24 cellular contexts compared by ENCODE assay signal in genomic region chr2:70019096-70019495, GRCh38. TPM values are rescaled to one million over a fixed set of nuclear protein-coding genes. Genes with fewer than 3 reads are reported as not detected.
DNase-seq lines count a peak whose midpoint lies in the region; ATAC-seq, FAIRE-seq and TF ChIP-seq lines count a peak whose summit lies in the region.
"Had no signal": no experiment of that assay in that cellular context is flagged by ENCODE, and none has a peak within 500 bp of the region (broad histone marks: within the 10 kb centered on the region; RNA-seq: fewer than 3 reads in every experiment).

No MANE protein-coding gene starts in this region.

- no peak overlapping the region for H3K4me3 ChIP-seq in fibroblast of villous mesenchyme (ENCODE audit: low read depth, low read length)
- peak overlapping the region; percentile 62 to 72 for H3K4me3 ChIP-seq in neutrophil (ENCODE audit: low read depth in 1 of 2, low read length in 1 of 2)
- H3K4me3 ChIP-seq: A549, SK-N-MC had no signal

- no peak for ATAC-seq in HG02840 (IDR thresholded peaks at IDR 0.05; ENCODE audit: low FRiP score, unreplicated experiment)
- ATAC-seq in effector memory CD8-positive, alpha-beta T cell (replicated peaks), result no peak
- ATAC-seq: A549 had no signal

- H3K27me3 Mint-ChIP-seq in activated CD4-positive, alpha-beta T cell treated with anti-CD3 and anti-CD28 coated beads, Interleukin-2, amount 10 ng/mL, durations not matched to agents 7 days and 5 days, result no peaks in the 10 kb centered on the region
- H3K27me3 Mint-ChIP-seq in effector memory CD8-positive, alpha-beta T cell, result no peaks in the 10 kb centered on the region
- H3K27me3 Mint-ChIP-seq: CD8-positive, alpha-beta memory T cell had no signal

- peaks cover 26% of the 10 kb centered on the region for H3K4me1 Mint-ChIP-seq in activated CD4-positive, alpha-beta T cell treated with anti-CD3 and anti-CD28 coated beads, Interleukin-2, amount 10 ng/mL, durations not matched to agents 7 days and 5 days
- H3K4me1 Mint-ChIP-seq in effector memory CD8-positive, alpha-beta T cell (ENCODE audit: low read depth in 2 of 2), result peaks cover 6 to 7% of the 10 kb centered on the region in 2 donors

- peak; percentile 51 for FAIRE-seq in HTR-8/SVneo (lab: Jason Lieb, UNC)
- FAIRE-seq: A549, GM12891, H1 had no signal

- H3K27me3 ChIP-seq in neutrophil, result no peaks in the 10 kb centered on the region

- H3K4me3 Mint-ChIP-seq in activated CD4-positive, alpha-beta T cell treated with anti-CD3 and anti-CD28 coated beads, Interleukin-2, amount 10 ng/mL, durations not matched to agents 7 days and 5 days, result no peak overlapping the region
- no peak overlapping the region for H3K4me3 Mint-ChIP-seq in effector memory CD8-positive, alpha-beta T cell
- H3K4me3 Mint-ChIP-seq: CD8-positive, alpha-beta memory T cell had no signal

- H3K27ac Mint-ChIP-seq in activated CD4-positive, alpha-beta T cell treated with anti-CD3 and anti-CD28 coated beads, Interleukin-2, amount 10 ng/mL, durations not matched to agents 7 days and 5 days, result peak overlapping the region; percentile 22
- H3K27ac Mint-ChIP-seq in effector memory CD8-positive, alpha-beta T cell, result no peak overlapping the region

- POLR2A ChIA-PET in activated CD4-positive, alpha-beta T cell treated with anti-CD3 and anti-CD28 coated beads, Interleukin-2, amount 10 ng/mL, durations not matched to agents 7 days and 5 days (lab: Charles Lee), result no interaction called here

- TF ChIP-seq CTCF in fibroblast of villous mesenchyme (IDR thresholded peaks at IDR 0.05; ENCODE audit: insufficient read depth, low read depth, low read length), result no peak
- TF ChIP-seq CTCF in neutrophil (IDR thresholded peaks at IDR 0.05), result peak; percentile 54

- H3K4me1 ChIP-seq in neutrophil (ENCODE audit: control insufficient read depth in 1 of 2, insufficient read depth in 1 of 2, low read depth in 1 of 2, low read length in 1 of 2), result peaks cover 72 to 79% of the 10 kb centered on the region in 2 experiments
- H3K4me1 ChIP-seq: A549 had no signal

- CTCF ChIA-PET in activated CD4-positive, alpha-beta T cell treated with anti-CD3 and anti-CD28 coated beads, Interleukin-2, amount 10 ng/mL, durations not matched to agents 7 days and 5 days (lab: Charles Lee), result no interaction called here

- no peaks in the 10 kb centered on the region for H3K9me3 ChIP-seq in neutrophil

- H3K27ac ChIP-seq in neutrophil, result peak overlapping the region; percentile 100
- H3K27ac ChIP-seq: A549, KMS-11, SK-N-MC had no signal

- peaks cover 20% of the 10 kb centered on the region for H3K9me3 Mint-ChIP-seq in activated CD4-positive, alpha-beta T cell treated with anti-CD3 and anti-CD28 coated beads, Interleukin-2, amount 10 ng/mL, durations not matched to agents 7 days and 5 days
- H3K9me3 Mint-ChIP-seq in effector memory CD8-positive, alpha-beta T cell, result no peaks in the 10 kb centered on the region

- H3K36me3 Mint-ChIP-seq in activated CD4-positive, alpha-beta T cell treated with anti-CD3 and anti-CD28 coated beads, Interleukin-2, amount 10 ng/mL, durations not matched to agents 7 days and 5 days (ENCODE audit: low read depth), result peaks cover 42% of the 10 kb centered on the region
- H3K36me3 Mint-ChIP-seq in effector memory CD8-positive, alpha-beta T cell (ENCODE audit: insufficient read depth), result peaks cover 8% of the 10 kb centered on the region

- peaks cover 24% of the 10 kb centered on the region for H3K36me3 ChIP-seq in neutrophil

- no peak for DNase-seq in activated CD4-positive, alpha-beta T cell treated with anti-CD3 and anti-CD28 coated beads, Interleukin-2, amount 10 ng/mL, durations not matched to agents 7 days and 5 days
- no peak for DNase-seq in activated CD4-positive, alpha-beta T cell treated with anti-CD3 and anti-CD28 coated beads, Interleukin-2, amount 50 U/mL, for 48 hours
- DNase-seq in HTR-8/SVneo (ENCODE audit: insufficient read length, low spot score) (no peak), fibroblast of villous mesenchyme (ENCODE audit: low read depth) (peak; percentile 20), activated gamma-delta T cell (lab: John Stamatoyannopoulos, UW) (no peak)
- DNase-seq in effector memory CD8-positive, alpha-beta T cell, result no peak
- DNase-seq: CD8-positive, alpha-beta memory T cell; DMS53; EL; NCI-H1092 treated with DMSO at 0.1 percent for 48 hours; NCI-H146; NCI-H2081; NCI-H2171 treated with DMSO at 0.1 percent for 48 hours; NCI-H446; NCI-H748 treated with DMSO at 0.1 percent for 48 hours; NK-92 treated with Interleukin-12 subunit alpha and Interleukin-12 subunit beta, amount 100 ng/mL, for 24 hours; SHP77 had no signal

RNA-seq across cellular contexts. Expression of gene ASPRV1, which starts 57.7 kb away (rescaled TPM):
- total RNA-seq in activated CD4-positive, alpha-beta T cell treated with anti-CD3 and anti-CD28 coated beads, Interleukin-2, amount 10 ng/mL, durations not matched to agents 7 days and 5 days, result under 1 TPM; 0.69 to 0.99 TPM
- total RNA-seq in fibroblast of villous mesenchyme, result under 0.01 and 0.43 TPM in 2 replicates
